2 cellular contexts compared by ENCODE assay signal in genomic region chr6:132122176-132122575, GRCh38.
TF ChIP-seq lines count a peak whose summit lies in the region.

No MANE protein-coding gene starts in this region.

TF ChIP-seq in IMR-90, 13 proteins besides CTCF, POLR2A, EP300 and RAD21:
- TF ChIP-seq MAZ (IDR thresholded peaks at IDR 0.05; ENCODE audit: borderline replicate concordance, low read depth, low read length) (no peak), SMC3 (IDR thresholded peaks at IDR 0.05; ENCODE audit: low read depth, low read length) (no peak), USF2 (IDR thresholded peaks at IDR 0.05; ENCODE audit: low read depth, low read length) (no peak), MXI1 (IDR thresholded peaks at IDR 0.05; ENCODE audit: borderline replicate concordance, low read depth, low read length) (no peak), FOS (IDR thresholded peaks at IDR 0.05; ENCODE audit: low read depth, low read length) (no peak), CEBPB (IDR thresholded peaks at IDR 0.05; ENCODE audit: low read depth, low read length) (no peak), RCOR1 (IDR thresholded peaks at IDR 0.05; ENCODE audit: insufficient replicate concordance, low read length) (no peak), RFX5 (IDR thresholded peaks at IDR 0.05; ENCODE audit: low read depth, low read length) (no peak), ELK1 (IDR thresholded peaks at IDR 0.05; ENCODE audit: borderline replicate concordance, low read depth, low read length) (no peak), MAFK (IDR thresholded peaks at IDR 0.05; ENCODE audit: low read depth, low read length) (no peak), NFE2L2 (IDR thresholded peaks at IDR 0.05; ENCODE audit: low read depth, low read length) (no peak), BHLHE40 (IDR thresholded peaks at IDR 0.05; ENCODE audit: low read depth, low read length) (no peak), CHD1 (IDR thresholded peaks at IDR 0.05; ENCODE audit: low read depth, low read length) (no peak)

TF ChIP-seq in H1, 55 proteins besides CTCF, POLR2A, EP300 and RAD21:
- TF ChIP-seq CREB1 (IDR thresholded peaks at IDR 0.05): no peak
- TF ChIP-seq BCL11A (IDR thresholded peaks at IDR 0.05; ENCODE audit: low read depth in 2 of 2, low read length in 2 of 2): no peak
TF ChIP-seq in H1: peak in this region for 0.
